In genomic region chr13:41193919-41194824, GRCh38 we compare ENCODE assay signal across 1 cellular context.
TF ChIP-seq lines count a peak whose summit lies in the region.

A gene with protein sequence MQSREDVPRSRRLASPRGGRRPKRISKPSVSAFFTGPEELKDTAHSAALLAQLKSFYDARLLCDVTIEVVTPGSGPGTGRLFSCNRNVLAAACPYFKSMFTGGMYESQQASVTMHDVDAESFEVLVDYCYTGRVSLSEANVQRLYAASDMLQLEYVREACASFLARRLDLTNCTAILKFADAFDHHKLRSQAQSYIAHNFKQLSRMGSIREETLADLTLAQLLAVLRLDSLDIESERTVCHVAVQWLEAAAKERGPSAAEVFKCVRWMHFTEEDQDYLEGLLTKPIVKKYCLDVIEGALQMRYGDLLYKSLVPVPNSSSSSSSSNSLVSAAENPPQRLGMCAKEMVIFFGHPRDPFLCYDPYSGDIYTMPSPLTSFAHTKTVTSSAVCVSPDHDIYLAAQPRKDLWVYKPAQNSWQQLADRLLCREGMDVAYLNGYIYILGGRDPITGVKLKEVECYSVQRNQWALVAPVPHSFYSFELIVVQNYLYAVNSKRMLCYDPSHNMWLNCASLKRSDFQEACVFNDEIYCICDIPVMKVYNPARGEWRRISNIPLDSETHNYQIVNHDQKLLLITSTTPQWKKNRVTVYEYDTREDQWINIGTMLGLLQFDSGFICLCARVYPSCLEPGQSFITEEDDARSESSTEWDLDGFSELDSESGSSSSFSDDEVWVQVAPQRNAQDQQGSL (minus strand): TSS chr13:41194569. CDS start chr13:41194257, 312 bp downstream.

TF ChIP-seq in WTC11, 78 proteins besides CTCF, POLR2A, EP300 and RAD21 (continued from another document and continues in another):
- TF ChIP-seq, protein P1, sequence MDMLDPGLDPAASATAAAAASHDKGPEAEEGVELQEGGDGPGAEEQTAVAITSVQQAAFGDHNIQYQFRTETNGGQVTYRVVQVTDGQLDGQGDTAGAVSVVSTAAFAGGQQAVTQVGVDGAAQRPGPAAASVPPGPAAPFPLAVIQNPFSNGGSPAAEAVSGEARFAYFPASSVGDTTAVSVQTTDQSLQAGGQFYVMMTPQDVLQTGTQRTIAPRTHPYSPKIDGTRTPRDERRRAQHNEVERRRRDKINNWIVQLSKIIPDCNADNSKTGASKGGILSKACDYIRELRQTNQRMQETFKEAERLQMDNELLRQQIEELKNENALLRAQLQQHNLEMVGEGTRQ (CRISPR knock-in tag; IDR thresholded peaks at IDR 0.05): 0 out of 2 replicates have a peak, but pooled peaks have one; percentile 47
- TF ChIP-seq EMX1 (CRISPR knock-in tag; IDR thresholded peaks at IDR 0.05) (no peak), TEAD4 (CRISPR knock-in tag; IDR thresholded peaks at IDR 0.05) (0 out of 2 replicates have a peak, but pooled peaks have one; percentile 33), MLX (CRISPR knock-in tag; IDR thresholded peaks at IDR 0.05) (0 out of 2 replicates have a peak, but pooled peaks have one; percentile 24), STAT6 (CRISPR knock-in tag; conservative IDR thresholded peaks at IDR 0.05; ENCODE audit: low read depth) (no peak), RELA (CRISPR knock-in tag; IDR thresholded peaks at IDR 0.05; ENCODE audit: borderline replicate concordance) (peak; percentile 74; the same call in 1 of the 2 replicates), ZNF396 (CRISPR knock-in tag; IDR thresholded peaks at IDR 0.05; ENCODE audit: borderline replicate concordance) (no peak), NR3C1 (CRISPR knock-in tag; conservative IDR thresholded peaks at IDR 0.05; ENCODE audit: low read depth) (peak; percentile 57; the same call in 1 of the 2 replicates), PRRX2 (CRISPR knock-in tag; IDR thresholded peaks at IDR 0.05) (no peak), SMAD4 (CRISPR knock-in tag; IDR thresholded peaks at IDR 0.05) (no peak), ZMAT4 (CRISPR knock-in tag; IDR thresholded peaks at IDR 0.05) (no peak), ATF3 (CRISPR knock-in tag; conservative IDR thresholded peaks at IDR 0.05) (0 out of 2 replicates have a peak, but pooled peaks have one; percentile 22), TP53 (CRISPR knock-in tag; IDR thresholded peaks at IDR 0.05) (peak; percentile 34; the same call in 1 of the 2 replicates), ZBTB43 (CRISPR knock-in tag; IDR thresholded peaks at IDR 0.05) (peak; percentile 20; the same call in 1 of the 2 replicates), E2F5 (CRISPR knock-in tag; IDR thresholded peaks at IDR 0.05) (peak; percentile 78), TEAD1 (CRISPR knock-in tag; IDR thresholded peaks at IDR 0.05) (peak; percentile 63; the same call in 1 of the 2 replicates), NR1H2 (CRISPR knock-in tag; IDR thresholded peaks at IDR 0.05) (0 out of 2 replicates have a peak, but pooled peaks have one; percentile 43), CREB1 (CRISPR knock-in tag; IDR thresholded peaks at IDR 0.05) (no peak), ZNF532 (CRISPR knock-in tag; IDR thresholded peaks at IDR 0.05; ENCODE audit: borderline replicate concordance) (no peak), CBFB (CRISPR knock-in tag; IDR thresholded peaks at IDR 0.05; ENCODE audit: low read depth) (0 out of 2 replicates have a peak, but pooled peaks have one; percentile 48), ZNF317 (CRISPR knock-in tag; IDR thresholded peaks at IDR 0.05; ENCODE audit: borderline replicate concordance, low read depth) (no peak), ZNF138 (CRISPR knock-in tag; conservative IDR thresholded peaks at IDR 0.05) (no peak; the same call in 1 of the 2 replicates), NFE2L1 (CRISPR knock-in tag; IDR thresholded peaks at IDR 0.05) (peak; percentile 80; the same call in 1 of the 2 replicates), JUN (CRISPR knock-in tag; IDR thresholded peaks at IDR 0.05) (peak; percentile 81; the same call in 1 of the 2 replicates), NR2C2 (CRISPR knock-in tag; IDR thresholded peaks at IDR 0.05) (peak; percentile 60; the same call in 1 of the 2 replicates), HMGXB4 (CRISPR knock-in tag; IDR thresholded peaks at IDR 0.05) (0 out of 2 replicates have a peak, but pooled peaks have one; percentile 70)
- TF ChIP-seq, protein P2, sequence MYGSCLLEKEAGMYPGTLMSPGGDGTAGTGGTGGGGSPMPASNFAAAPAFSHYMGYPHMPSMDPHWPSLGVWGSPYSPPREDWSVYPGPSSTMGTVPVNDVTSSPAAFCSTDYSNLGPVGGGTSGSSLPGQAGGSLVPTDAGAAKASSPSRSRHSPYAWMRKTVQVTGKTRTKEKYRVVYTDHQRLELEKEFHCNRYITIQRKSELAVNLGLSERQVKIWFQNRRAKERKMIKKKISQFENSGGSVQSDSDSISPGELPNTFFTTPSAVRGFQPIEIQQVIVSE (CRISPR knock-in tag; IDR thresholded peaks at IDR 0.05; ENCODE audit: borderline replicate concordance): no peak
- TF ChIP-seq, protein P3, sequence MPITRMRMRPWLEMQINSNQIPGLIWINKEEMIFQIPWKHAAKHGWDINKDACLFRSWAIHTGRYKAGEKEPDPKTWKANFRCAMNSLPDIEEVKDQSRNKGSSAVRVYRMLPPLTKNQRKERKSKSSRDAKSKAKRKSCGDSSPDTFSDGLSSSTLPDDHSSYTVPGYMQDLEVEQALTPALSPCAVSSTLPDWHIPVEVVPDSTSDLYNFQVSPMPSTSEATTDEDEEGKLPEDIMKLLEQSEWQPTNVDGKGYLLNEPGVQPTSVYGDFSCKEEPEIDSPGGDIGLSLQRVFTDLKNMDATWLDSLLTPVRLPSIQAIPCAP (CRISPR knock-in tag; IDR thresholded peaks at IDR 0.05): no peak
- TF ChIP-seq, protein P4, sequence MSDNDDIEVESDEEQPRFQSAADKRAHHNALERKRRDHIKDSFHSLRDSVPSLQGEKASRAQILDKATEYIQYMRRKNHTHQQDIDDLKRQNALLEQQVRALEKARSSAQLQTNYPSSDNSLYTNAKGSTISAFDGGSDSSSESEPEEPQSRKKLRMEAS (CRISPR knock-in tag; IDR thresholded peaks at IDR 0.05): peak; percentile 95
- TF ChIP-seq, protein P5, sequence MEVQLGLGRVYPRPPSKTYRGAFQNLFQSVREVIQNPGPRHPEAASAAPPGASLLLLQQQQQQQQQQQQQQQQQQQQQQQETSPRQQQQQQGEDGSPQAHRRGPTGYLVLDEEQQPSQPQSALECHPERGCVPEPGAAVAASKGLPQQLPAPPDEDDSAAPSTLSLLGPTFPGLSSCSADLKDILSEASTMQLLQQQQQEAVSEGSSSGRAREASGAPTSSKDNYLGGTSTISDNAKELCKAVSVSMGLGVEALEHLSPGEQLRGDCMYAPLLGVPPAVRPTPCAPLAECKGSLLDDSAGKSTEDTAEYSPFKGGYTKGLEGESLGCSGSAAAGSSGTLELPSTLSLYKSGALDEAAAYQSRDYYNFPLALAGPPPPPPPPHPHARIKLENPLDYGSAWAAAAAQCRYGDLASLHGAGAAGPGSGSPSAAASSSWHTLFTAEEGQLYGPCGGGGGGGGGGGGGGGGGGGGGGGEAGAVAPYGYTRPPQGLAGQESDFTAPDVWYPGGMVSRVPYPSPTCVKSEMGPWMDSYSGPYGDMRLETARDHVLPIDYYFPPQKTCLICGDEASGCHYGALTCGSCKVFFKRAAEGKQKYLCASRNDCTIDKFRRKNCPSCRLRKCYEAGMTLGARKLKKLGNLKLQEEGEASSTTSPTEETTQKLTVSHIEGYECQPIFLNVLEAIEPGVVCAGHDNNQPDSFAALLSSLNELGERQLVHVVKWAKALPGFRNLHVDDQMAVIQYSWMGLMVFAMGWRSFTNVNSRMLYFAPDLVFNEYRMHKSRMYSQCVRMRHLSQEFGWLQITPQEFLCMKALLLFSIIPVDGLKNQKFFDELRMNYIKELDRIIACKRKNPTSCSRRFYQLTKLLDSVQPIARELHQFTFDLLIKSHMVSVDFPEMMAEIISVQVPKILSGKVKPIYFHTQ (CRISPR knock-in tag; IDR thresholded peaks at IDR 0.05): no peak
